29 cellular contexts compared by ENCODE assay signal in genomic region chr6:28767133-28767532, GRCh38.
"Had no signal": no experiment of that assay in that cellular context is flagged by ENCODE, and none has a peak within 500 bp of the region (broad histone marks: within the 10 kb centered on the region; RNA-seq: fewer than 3 reads in every experiment).

No MANE protein-coding gene starts in this region.

- H3K4me1 ChIP-seq: gastroesophageal sphincter, heart right ventricle had no signal

- H3K36me3 Mint-ChIP-seq: activated naive CD4-positive, alpha-beta T cell treated with anti-CD3 and anti-CD28 coated beads, Interleukin-2, amount 10 ng/mL, durations not matched to agents 7 days and 5 days had no signal

- H3K4me3 ChIP-seq: coronary artery, dorsolateral prefrontal cortex, esophagus squamous epithelium, gastroesophageal sphincter, heart right ventricle had no signal

- FAIRE-seq: astrocyte, bronchial epithelial cell had no signal

- DNase-seq: activated CD4-positive, alpha-beta memory T cell treated with anti-CD3 and anti-CD28 coated beads, Interleukin-2, amount 10 ng/mL, durations not matched to agents 7 days and 5 days; activated CD4-positive, alpha-beta T cell treated with anti-CD3 and anti-CD28 coated beads for 1 hour; activated CD4-positive, alpha-beta T cell treated with anti-CD3 and anti-CD28 coated beads for 4 hours; activated CD4-positive, alpha-beta T cell treated with anti-CD3 and anti-CD28 coated beads, Interleukin-2, amount 10 ng/mL, durations not matched to agents 7 days and 5 days; activated CD4-positive, alpha-beta T cell treated with anti-CD3 and anti-CD28 coated beads, Interleukin-2, amount 50 U/mL, for 4 hours; activated CD8-positive, alpha-beta memory T cell treated with anti-CD3 and anti-CD28 coated beads, Interleukin-2, amount 50 U/mL, for 48 hours; activated gamma-delta T cell; activated naive CD4-positive, alpha-beta T cell; activated naive CD4-positive, alpha-beta T cell treated with anti-CD3 and anti-CD28 coated beads, Interleukin-2, amount 10 ng/mL, durations not matched to agents 7 days and 5 days; activated naive CD8-positive, alpha-beta T cell treated with anti-CD3 and anti-CD28 coated beads, Interleukin-2, amount 10 ng/mL, durations not matched to agents 7 days and 5 days; activated T-cell treated with anti-CD3 and anti-CD28 coated beads for 4 hours; activated T-cell treated with anti-CD3 and anti-CD28 coated beads, Interleukin-2, amount 50 U/mL, for 24 hours; activated T-cell treated with anti-CD3 and anti-CD28 coated beads, Interleukin-2, amount 50 U/mL, for 72 hours; anterior cingulate cortex; brain microvascular endothelial cell; dorsolateral prefrontal cortex; effector memory CD4-positive, alpha-beta T cell; erythroblast; esophagus squamous epithelium; foreskin melanocyte; heart right ventricle; T-helper 2 cell had no signal

- H3K36me3 ChIP-seq: brain microvascular endothelial cell, esophagus squamous epithelium, gastroesophageal sphincter, heart right ventricle had no signal

- H3K27ac Mint-ChIP-seq: activated CD4-positive, alpha-beta memory T cell treated with anti-CD3 and anti-CD28 coated beads, Interleukin-2, amount 10 ng/mL, durations not matched to agents 7 days and 5 days; activated CD4-positive, alpha-beta T cell treated with anti-CD3 and anti-CD28 coated beads, Interleukin-2, amount 10 ng/mL, durations not matched to agents 7 days and 5 days; activated naive CD4-positive, alpha-beta T cell treated with anti-CD3 and anti-CD28 coated beads, Interleukin-2, amount 10 ng/mL, durations not matched to agents 7 days and 5 days; activated naive CD4-positive, alpha-beta T cell treated with anti-CD3 and anti-CD28 coated beads, Interleukin-2, amount 50 U/mL, for 72 hours; activated naive CD8-positive, alpha-beta T cell treated with anti-CD3 and anti-CD28 coated beads, Interleukin-2, amount 10 ng/mL, durations not matched to agents 7 days and 5 days; activated T-cell treated with anti-CD3 and anti-CD28 coated beads, Interleukin-2, amount 50 U/mL, for 24 hours; activated T-cell treated with anti-CD3 and anti-CD28 coated beads, Interleukin-2, amount 50 U/mL, for 72 hours; dendritic cell treated with granulocyte-macrophage colony-stimulating factor and Interleukin-4, amounts not matched to agents 40 ng/mL and 50 ng/mL, for 4 days had no signal

- H3K4me3 Mint-ChIP-seq: activated CD4-positive, alpha-beta memory T cell treated with anti-CD3 and anti-CD28 coated beads, Interleukin-2, amount 10 ng/mL, durations not matched to agents 7 days and 5 days; activated CD4-positive, alpha-beta T cell treated with anti-CD3 and anti-CD28 coated beads, Interleukin-2, amount 10 ng/mL, durations not matched to agents 7 days and 5 days; activated naive CD4-positive, alpha-beta T cell treated with anti-CD3 and anti-CD28 coated beads, Interleukin-2, amount 10 ng/mL, durations not matched to agents 7 days and 5 days; activated naive CD8-positive, alpha-beta T cell treated with anti-CD3 and anti-CD28 coated beads, Interleukin-2, amount 10 ng/mL, durations not matched to agents 7 days and 5 days; activated T-cell treated with anti-CD3 and anti-CD28 coated beads, Interleukin-2, amount 50 U/mL, for 24 hours; activated T-cell treated with anti-CD3 and anti-CD28 coated beads, Interleukin-2, amount 50 U/mL, for 72 hours; central memory CD8-positive, alpha-beta T cell; dendritic cell treated with granulocyte-macrophage colony-stimulating factor and Interleukin-4, amounts not matched to agents 40 ng/mL and 50 ng/mL, for 4 days had no signal

- ATAC-seq: activated naive CD4-positive, alpha-beta T cell treated with anti-CD3 and anti-CD28 coated beads, Interleukin-2, amount 50 U/mL, for 72 hours; activated T-cell treated with anti-CD3 and anti-CD28 coated beads, Interleukin-2, amount 50 U/mL, for 72 hours; gastroesophageal sphincter; heart right ventricle had no signal

- H3K4me1 Mint-ChIP-seq: activated CD4-positive, alpha-beta memory T cell treated with anti-CD3 and anti-CD28 coated beads, Interleukin-2, amount 10 ng/mL, durations not matched to agents 7 days and 5 days; activated CD4-positive, alpha-beta T cell treated with anti-CD3 and anti-CD28 coated beads, Interleukin-2, amount 10 ng/mL, durations not matched to agents 7 days and 5 days; activated naive CD4-positive, alpha-beta T cell treated with anti-CD3 and anti-CD28 coated beads, Interleukin-2, amount 10 ng/mL, durations not matched to agents 7 days and 5 days; activated naive CD8-positive, alpha-beta T cell treated with anti-CD3 and anti-CD28 coated beads, Interleukin-2, amount 10 ng/mL, durations not matched to agents 7 days and 5 days; central memory CD8-positive, alpha-beta T cell had no signal

- H3K27ac ChIP-seq: brain microvascular endothelial cell, coronary artery, dorsolateral prefrontal cortex, esophagus squamous epithelium, gastroesophageal sphincter, heart right ventricle had no signal
